ENCODE assay signal across 8 cellular contexts in genomic region chr2:3605013-3605961, GRCh38. TPM values are rescaled to one million over a fixed set of nuclear protein-coding genes. Genes with fewer than 3 reads are reported as not detected.
DNase-seq lines count a peak whose midpoint lies in the region; ATAC-seq and TF ChIP-seq lines count a peak whose summit lies in the region.

No MANE protein-coding gene starts in this region.

- no peak overlapping the region for H3K56ac ChIP-seq in IMR-90 (ENCODE audit: extremely low read depth, insufficient read depth, low read length)

- H4K20me1 ChIP-seq in IMR-90 (ENCODE audit: insufficient read depth, low read length) = no peaks in the 10 kb centered on the region

- H3K4me3 ChIP-seq in IMR-90 (ENCODE audit: insufficient read depth, low read depth, low read length) (no peak overlapping the region), trophoblast cell (ENCODE audit: low read depth, low read length) (no peak overlapping the region)

- H4K91ac ChIP-seq in IMR-90 (ENCODE audit: insufficient read depth, low read depth, low read length) = 0 out of 2 replicates have a peak overlapping the region, but pooled peaks have one; percentile 22
- no peak overlapping the region for H4K91ac ChIP-seq in trophoblast cell (ENCODE audit: low read depth, low read length)

- CTCF ChIA-PET in IMR-90 (lab: Yijun Ruan, JAX) = no interaction called here

- DNase-seq in DMS53 treated with DMSO at 0.1 percent for 48 hours (lab: John Stamatoyannopoulos, UW; ENCODE audit: unreplicated experiment) = peak; percentile 46
- DNase-seq in IMR-90 = no peak
- DNase-seq in RPMI8226 = peak; percentile 21
- peak; percentile 54 for DNase-seq in astrocyte of the hippocampus (ENCODE audit: low read depth, low spot score)
- DNase-seq in trophoblast cell = peak; percentile 25 to 71

- H3K4ac ChIP-seq in IMR-90 (ENCODE audit: low read depth, low read length) (0 out of 2 replicates have a peak overlapping the region, but pooled peaks have one; percentile 19), trophoblast cell (ENCODE audit: low read depth, low read length) (no peak overlapping the region)

- H4K12ac ChIP-seq in trophoblast cell (ENCODE audit: low read depth, low read length) = no peak overlapping the region

- TF ChIP-seq RAD21 in IMR-90 (IDR thresholded peaks at IDR 0.05; ENCODE audit: low read length) = no peak

- no peak overlapping the region for H3K4me2 ChIP-seq in IMR-90 (ENCODE audit: low read depth, low read length)
- no peak overlapping the region for H3K4me2 ChIP-seq in trophoblast cell (ENCODE audit: low read length)

- H2AK9ac ChIP-seq in IMR-90 (replicated peaks; ENCODE audit: low read depth, low read length, poor library complexity) = peak overlapping the region; percentile 58

- 40% methylated on average over 1 of the region's 43 CpGs; no CpG with 5 or more reads in 1 of the 2 experiments for WGBS in IMR-90 (ENCODE audit: extremely low coverage in 2 of 2, insufficient read length in 1 of 2), 2 experiments
- no CpG with 5 or more reads among the region's 43 CpGs for WGBS in trophoblast cell (ENCODE audit: extremely low coverage, insufficient coverage, insufficient read length)

- peaks cover 1% of the 10 kb centered on the region; the same call in 1 of the 2 replicates for H3K4me1 ChIP-seq in IMR-90 (ENCODE audit: control insufficient read depth, insufficient read depth, low read length)
- no peaks in the 10 kb centered on the region for H3K4me1 ChIP-seq in trophoblast cell (ENCODE audit: control insufficient read depth in 1 of 2, insufficient read depth in 2 of 2, low read length in 2 of 2)

- H3K79me1 ChIP-seq in IMR-90 (ENCODE audit: low read depth in 1 of 2, low read length in 2 of 2) = no peaks in the 10 kb centered on the region
- H3K79me1 ChIP-seq in trophoblast cell (ENCODE audit: low read length) = no peaks in the 10 kb centered on the region

- no peak for ATAC-seq in IMR-90 (ENCODE audit: low read depth)
- no peak for ATAC-seq in GM18517 (IDR thresholded peaks at IDR 0.05; ENCODE audit: unreplicated experiment)
- ATAC-seq in HG03045 (IDR thresholded peaks at IDR 0.05; ENCODE audit: unreplicated experiment) = no peak
- no peak for ATAC-seq in HG03460 (IDR thresholded peaks at IDR 0.05; ENCODE audit: unreplicated experiment)

- H3K23ac ChIP-seq in IMR-90 (ENCODE audit: low read depth, low read length) (no peak overlapping the region), trophoblast cell (ENCODE audit: low read length) (no peak overlapping the region)

- intact Hi-C loops in IMR-90 (cut with micrococcal nuclease) = no loop called here

- POLR2A ChIA-PET in IMR-90 (lab: Charles Lee; ENCODE audit: unreplicated experiment) = interaction anchor here (0.6 kb wide), 1 partner anchor 16 kb away, joined by 4 read pairs; no protein-coding TSS in a partner anchor

- H2AFZ ChIP-seq in IMR-90 (replicated peaks; ENCODE audit: low read length, poor library complexity) (peak overlapping the region; percentile 82), trophoblast cell (ENCODE audit: insufficient read depth, low read length, poor library complexity) (no peak overlapping the region)

- H2BK5ac ChIP-seq in IMR-90 (ENCODE audit: low read depth, low read length, poor library complexity, severe bottlenecking) (no peak overlapping the region), trophoblast cell (ENCODE audit: low read depth, low read length, poor library complexity) (no peak overlapping the region)

- no peak overlapping the region for H2BK15ac ChIP-seq in IMR-90 (ENCODE audit: low read depth, low read length)

- no TSS peak for BruUV-seq in IMR-90 (replicated peaks; lab: Mats Ljungman, UMichigan)

- in situ Hi-C loops in IMR-90 (cut with MboI; ENCODE audit: low sequenced_read_pairs) = no loop called here

- peak overlapping the region; percentile 7 to 60; a peak in 3 of 4 replicates for H4K8ac ChIP-seq in IMR-90 (ENCODE audit: low read depth in 2 of 2, low read length in 2 of 2)
- no peak overlapping the region for H4K8ac ChIP-seq in trophoblast cell (ENCODE audit: low read depth, low read length)

- TF ChIP-seq CTCF in IMR-90 (conservative IDR thresholded peaks at IDR 0.05; ENCODE audit: low read depth, low read length) = no peak

- dilution Hi-C loops in IMR-90 (cut with HindIII; ENCODE audit: low sequenced_read_pairs, unreplicated experiment) = no loop called here

- H3K27me3 ChIP-seq in IMR-90 (ENCODE audit: control insufficient read depth, insufficient read depth, low read length) (peaks cover 4% of the 10 kb centered on the region; the same call in 1 of the 2 replicates), trophoblast cell (ENCODE audit: insufficient read depth, low read length) (no peaks in the 10 kb centered on the region)

- no peaks in the 10 kb centered on the region for H3K9me3 ChIP-seq in IMR-90 (ENCODE audit: control insufficient read depth, insufficient read depth, low read length)
- H3K9me3 ChIP-seq in trophoblast cell (ENCODE audit: insufficient read depth, low read depth, low read length) = no peaks in the 10 kb centered on the region

- H3K36me3 ChIP-seq in IMR-90 (ENCODE audit: control insufficient read depth, insufficient read depth, low read length) (no peaks in the 10 kb centered on the region), trophoblast cell (ENCODE audit: control insufficient read depth in 1 of 2, insufficient read depth in 2 of 2, low read length in 2 of 2) (no peaks in the 10 kb centered on the region)

- no peak overlapping the region for H2AK5ac ChIP-seq in IMR-90 (ENCODE audit: low read depth, low read length)
- no peak overlapping the region for H2AK5ac ChIP-seq in trophoblast cell (ENCODE audit: low read length)

- no peak for TF ChIP-seq POLR2A in IMR-90 (IDR thresholded peaks at IDR 0.05; ENCODE audit: low read depth, low read length)

- H4K5ac ChIP-seq in IMR-90 (ENCODE audit: low read depth, low read length) = peak overlapping the region; percentile 42; the same call in 1 of the 2 replicates

- H3K9me1 ChIP-seq in IMR-90 (ENCODE audit: insufficient read depth, low read length) = no peaks in the 10 kb centered on the region

- peak overlapping the region; percentile 60; the same call in 1 of the 2 replicates for H3K18ac ChIP-seq in IMR-90 (ENCODE audit: low read depth, low read length)
- H3K18ac ChIP-seq in trophoblast cell (ENCODE audit: low read length) = no peak overlapping the region

- H2BK12ac ChIP-seq in trophoblast cell (ENCODE audit: low read length) = no peak overlapping the region

- no peaks in the 10 kb centered on the region for H3K79me2 ChIP-seq in trophoblast cell (ENCODE audit: control insufficient read depth, insufficient read depth, low read length, poor library complexity)

- H2BK120ac ChIP-seq in IMR-90 (ENCODE audit: low read depth, low read length) (no peak overlapping the region), trophoblast cell (ENCODE audit: insufficient read depth, low read length, poor library complexity) (no peak overlapping the region)

- H3K9ac ChIP-seq in IMR-90 (ENCODE audit: low read depth, low read length) = no peak overlapping the region
- no peak overlapping the region for H3K9ac ChIP-seq in trophoblast cell (ENCODE audit: low read length)

- H2BK20ac ChIP-seq in IMR-90 (ENCODE audit: low read depth, low read length) = 0 out of 2 replicates have a peak overlapping the region, but pooled peaks have one; percentile 5

- H3K27ac ChIP-seq in IMR-90 (ENCODE audit: insufficient read depth, low read length) (no peak overlapping the region), trophoblast cell (ENCODE audit: low read depth, low read length) (no peak overlapping the region)

- H3K14ac ChIP-seq in IMR-90 (replicated peaks; ENCODE audit: low read depth, low read length) (no peak overlapping the region; the same call in 1 of the 2 replicates), trophoblast cell (ENCODE audit: low read length) (no peak overlapping the region)

TF ChIP-seq in IMR-90, 13 proteins besides CTCF, POLR2A, EP300 and RAD21 (continues in another document):
- no peak for TF ChIP-seq RFX5 (IDR thresholded peaks at IDR 0.05; ENCODE audit: low read depth, low read length)
- TF ChIP-seq, protein P1, sequence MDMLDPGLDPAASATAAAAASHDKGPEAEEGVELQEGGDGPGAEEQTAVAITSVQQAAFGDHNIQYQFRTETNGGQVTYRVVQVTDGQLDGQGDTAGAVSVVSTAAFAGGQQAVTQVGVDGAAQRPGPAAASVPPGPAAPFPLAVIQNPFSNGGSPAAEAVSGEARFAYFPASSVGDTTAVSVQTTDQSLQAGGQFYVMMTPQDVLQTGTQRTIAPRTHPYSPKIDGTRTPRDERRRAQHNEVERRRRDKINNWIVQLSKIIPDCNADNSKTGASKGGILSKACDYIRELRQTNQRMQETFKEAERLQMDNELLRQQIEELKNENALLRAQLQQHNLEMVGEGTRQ (IDR thresholded peaks at IDR 0.05; ENCODE audit: low read depth, low read length) = peak; percentile 86
- TF ChIP-seq NFE2L2 (IDR thresholded peaks at IDR 0.05; ENCODE audit: low read depth, low read length) = no peak
- TF ChIP-seq FOS (IDR thresholded peaks at IDR 0.05; ENCODE audit: low read depth, low read length) = no peak
- no peak for TF ChIP-seq MAZ (IDR thresholded peaks at IDR 0.05; ENCODE audit: borderline replicate concordance, low read depth, low read length)
- TF ChIP-seq MXI1 (IDR thresholded peaks at IDR 0.05; ENCODE audit: borderline replicate concordance, low read depth, low read length) = no peak

RNA-seq across cellular contexts. Expression of gene COLEC11, which starts 10.4 kb away (rescaled TPM):
- total RNA-seq in IMR-90 (2012; rRNA removed) = under 0.01 and 0.28 TPM in 2 replicates
- 0.24 and 0.55 TPM in 2 replicates for polyA plus RNA-seq in IMR-90 (2012; rRNA removed)
- polyA plus RNA-seq in IMR-90 (2012; cell fraction: cytosol; rRNA removed) = 0.34 and 0.45 TPM in 2 replicates
- polyA plus RNA-seq in IMR-90 (2012; cell fraction: nucleus; rRNA removed; ENCODE audit: low replicate concordance) = 0.12 TPM in 1 of 2 replicates, not detected in the other
- polyA plus RNA-seq in trophoblast cell (2013) = 0.19 and 0.29 TPM in 2 replicates

RNA-seq across cellular contexts. Expression of gene RPS7, which starts 30.2 kb away (rescaled TPM):
- total RNA-seq in IMR-90 (2012; rRNA removed) = 3,111 and 3,387 TPM in 2 replicates
- 1,199 and 1,260 TPM in 2 replicates for polyA plus RNA-seq in IMR-90 (2012; rRNA removed)
- 1,489 and 3,890 TPM in 2 replicates for polyA plus RNA-seq in IMR-90 (2012; cell fraction: cytosol; rRNA removed)
- 261 and 727 TPM in 2 replicates for polyA plus RNA-seq in IMR-90 (2012; cell fraction: nucleus; rRNA removed; ENCODE audit: low replicate concordance)
- polyA plus RNA-seq in trophoblast cell (2013) = 2,783 and 2,826 TPM in 2 replicates

RNA-seq across cellular contexts. Expression of gene RNASEH1, which starts 47.2 kb away (rescaled TPM):
- 23.7 and 38.3 TPM in 2 replicates for total RNA-seq in IMR-90 (2012; rRNA removed)
- 21.7 and 23.5 TPM in 2 replicates for polyA plus RNA-seq in IMR-90 (2012; rRNA removed)
- polyA plus RNA-seq in IMR-90 (2012; cell fraction: cytosol; rRNA removed) = 11.6 and 14.9 TPM in 2 replicates
- polyA plus RNA-seq in IMR-90 (2012; cell fraction: nucleus; rRNA removed; ENCODE audit: low replicate concordance) = 6.1 and 14.1 TPM in 2 replicates
- 17.5 and 18.4 TPM in 2 replicates for polyA plus RNA-seq in trophoblast cell (2013)

RNA-seq across cellular contexts. Expression of gene ALLC, which starts 52.7 kb away (rescaled TPM):
- not detected in 2 replicates for total RNA-seq in IMR-90 (2012; rRNA removed)
- polyA plus RNA-seq in IMR-90 (2012; rRNA removed) = not detected in 2 replicates
- not detected in 2 replicates for polyA plus RNA-seq in IMR-90 (2012; cell fraction: cytosol; rRNA removed)
- not detected in 2 replicates for polyA plus RNA-seq in IMR-90 (2012; cell fraction: nucleus; rRNA removed; ENCODE audit: low replicate concordance)
- 0.11 and 0.12 TPM in 2 replicates for polyA plus RNA-seq in trophoblast cell (2013)
